ENCODE assay signal across 8 cellular contexts in the genomic region with DNA sequence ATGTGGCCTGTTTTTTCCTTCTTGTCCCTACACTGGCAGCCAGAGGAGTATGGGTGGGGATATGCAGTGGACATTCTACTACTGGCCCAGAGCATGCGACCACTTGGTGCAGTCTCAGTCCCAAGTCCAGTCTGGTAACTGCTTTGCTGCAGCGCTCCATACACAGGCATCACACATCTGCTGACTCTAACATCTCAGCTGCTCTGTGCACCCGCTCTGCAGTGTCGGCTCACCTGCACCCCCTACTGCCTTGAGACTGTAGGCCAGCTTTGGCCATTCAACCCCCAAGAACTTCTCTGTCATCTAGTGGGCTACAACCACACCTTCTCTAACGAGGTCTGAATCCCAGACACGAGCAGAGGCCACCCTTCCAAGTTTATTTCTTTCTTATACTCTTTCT.
A peak's percentile ranks its signal among the peaks of the same experiment; 100 is the strongest.
DNase-seq lines count a peak whose midpoint lies in the region; ATAC-seq and TF ChIP-seq lines count a peak whose summit lies in the region.

No MANE protein-coding gene starts in this region.

- CTCF ChIA-PET in RWPE1 (lab: Yijun Ruan, JAX): no interaction called here

- peak; percentile 81 for ATAC-seq in GM21576 (IDR thresholded peaks at IDR 0.05; ENCODE audit: unreplicated experiment)
- ATAC-seq in HG03097 (IDR thresholded peaks at IDR 0.05; ENCODE audit: low FRiP score, unreplicated experiment): no peak

- H3K27ac ChIP-seq in RWPE1: no peak overlapping the region

- POLR2A ChIA-PET in RWPE1 (lab: Yijun Ruan, JAX; ENCODE audit: low non-redundant PET): no interaction called here

- DNase-seq in ELF-1 (ENCODE audit: low read depth, low spot score) (peak; percentile 81), LoVo (ENCODE audit: low spot score) (peak; percentile 2), fibroblast of pulmonary artery (ENCODE audit: low read depth) (peak; percentile 10), RWPE1 (ENCODE audit: low spot score) (no peak), SKM-1 (lab: John Stamatoyannopoulos, UW; ENCODE audit: unreplicated experiment) (no peak)
- DNase-seq in activated CD8-positive, alpha-beta memory T cell treated with anti-CD3 and anti-CD28 coated beads, Interleukin-2, amount 50 U/mL, for 4 hours: no peak

- H3K4me3 ChIP-seq in fibroblast of pulmonary artery (replicated peaks; ENCODE audit: low read depth, low read length): no peak overlapping the region

- TF ChIP-seq CTCF in fibroblast of pulmonary artery (IDR thresholded peaks at IDR 0.05; ENCODE audit: low read length, missing control alignments) (peak; percentile 28), RWPE1 (conservative IDR thresholded peaks at IDR 0.05; ENCODE audit: low read depth) (no peak)

Comparison
In these comparisons a context has a peak if more than half of its experiments do, and no peak if none do; other contexts are left out.
1. DNase-seq: peak in ELF-1 (single experiment), LoVo (single experiment) and fibroblast of pulmonary artery (single experiment); none in RWPE1 (single experiment), SKM-1 (single experiment) and activated CD8-positive, alpha-beta memory T cell treated with anti-CD3 and anti-CD28 coated beads, Interleukin-2, amount 50 U/mL, for 4 hours (single experiment).